Comparison of ENCODE assay signal across 10 cellular contexts in genomic region chr14:35335388-35336092, GRCh38. TPM values are rescaled to one million over a fixed set of nuclear protein-coding genes. Genes with fewer than 3 reads are reported as not detected.
DNase-seq lines count a peak whose midpoint lies in the region; ATAC-seq and TF ChIP-seq lines count a peak whose summit lies in the region.
"Had no signal": no experiment of that assay in that cellular context is flagged by ENCODE, and none has a peak within 500 bp of the region (broad histone marks: within the 10 kb centered on the region; RNA-seq: fewer than 3 reads in every experiment).

No MANE protein-coding gene starts in this region.

- H3K36me3 Mint-ChIP-seq in endothelial cell (ENCODE audit: low read depth, unreplicated experiment) = no peaks in the 10 kb centered on the region

- ATAC-seq in Right ventricle myocardium inferior = no peak
- no peak for ATAC-seq in GM19328 (IDR thresholded peaks at IDR 0.05; ENCODE audit: unreplicated experiment)
- ATAC-seq in HG02759 (IDR thresholded peaks at IDR 0.05; ENCODE audit: unreplicated experiment) = no peak
- ATAC-seq in GM19397 (IDR thresholded peaks at IDR 0.05; ENCODE audit: unreplicated experiment) = no peak

- no peaks in the 10 kb centered on the region for H3K27me3 Mint-ChIP-seq in endothelial cell (ENCODE audit: unreplicated experiment)

- TF ChIP-seq CTCF in cardiac muscle cell (IDR thresholded peaks at IDR 0.05; ENCODE audit: low read depth, low read length) (no peak), endothelial cell (IDR thresholded peaks at IDR 0.05; ENCODE audit: unreplicated experiment) (no peak)

- H3K27ac ChIP-seq in cardiac muscle cell (peak overlapping the region; percentile 61), mucosa of rectum (ENCODE audit: low read depth in 2 of 2, low read length in 2 of 2) (peak overlapping the region; percentile 90 to 95)

- H3K4me3 ChIP-seq in cardiac muscle cell (no peak overlapping the region), mucosa of rectum (ENCODE audit: low read length in 2 of 2) (peak overlapping the region; percentile 33 to 65)
- H3K4me3 ChIP-seq: BLaER1 had no signal

- peaks cover 35% of the 10 kb centered on the region for H3K4me1 Mint-ChIP-seq in endothelial cell (ENCODE audit: unreplicated experiment)

- intact Hi-C loops in Right ventricle myocardium inferior (cut with DNase I) = loop anchor here (1.0 kb wide), 1 partner anchor 69 kb away; the partner anchor contains the start of gene NFKBIA

- peak overlapping the region; percentile 54 to 79 for H3K9ac ChIP-seq in mucosa of rectum (ENCODE audit: low read depth in 1 of 2, low read length in 2 of 2)
- H3K9ac ChIP-seq: BLaER1 had no signal

- peak overlapping the region; percentile 61 for H3K27ac Mint-ChIP-seq in endothelial cell (ENCODE audit: unreplicated experiment)

- H3K36me3 ChIP-seq in cardiac muscle cell (no peaks in the 10 kb centered on the region), mucosa of rectum (ENCODE audit: control insufficient read depth in 2 of 2, insufficient read depth in 2 of 2, low read length in 2 of 2) (no peaks in the 10 kb centered on the region)
- H3K36me3 ChIP-seq: BLaER1 had no signal

- no peak overlapping the region for H3K4me3 Mint-ChIP-seq in endothelial cell (ENCODE audit: unreplicated experiment)

- no peaks in the 10 kb centered on the region for H3K9me3 ChIP-seq in cardiac muscle cell (ENCODE audit: low read depth)
- no peaks in the 10 kb centered on the region for H3K9me3 ChIP-seq in mucosa of rectum (ENCODE audit: control insufficient read depth in 2 of 2, low read length in 2 of 2)
- H3K9me3 ChIP-seq: BLaER1 had no signal

- peak; percentile 32 to 37 for DNase-seq in cardiac muscle cell (ENCODE audit: low read depth in 1 of 2, low spot score in 1 of 2)
- DNase-seq in Right ventricle myocardium inferior (ENCODE audit: missing footprints) = no peak
- DNase-seq in endothelial cell (ENCODE audit: low spot score) = no peak
- DNase-seq in hypothalamus (lab: John Stamatoyannopoulos, UW) = no peak
- DNase-seq: NCI-H748 treated with DMSO at 0.1 percent for 48 hours had no signal

- peaks cover 26% of the 10 kb centered on the region for H3K4me1 ChIP-seq in cardiac muscle cell (ENCODE audit: low read depth)
- H3K4me1 ChIP-seq in mucosa of rectum (ENCODE audit: control insufficient read depth in 2 of 2, insufficient read depth in 2 of 2, low read length in 2 of 2) = peaks cover 72 to 77% of the 10 kb centered on the region in 2 donors

- H3K27me3 ChIP-seq in cardiac muscle cell (no peaks in the 10 kb centered on the region), mucosa of rectum (ENCODE audit: control insufficient read depth in 2 of 2, insufficient read depth in 2 of 2, low read length in 2 of 2) (no peaks in the 10 kb centered on the region)
- H3K27me3 ChIP-seq: BLaER1 had no signal

- no peaks in the 10 kb centered on the region for H3K9me3 Mint-ChIP-seq in endothelial cell (ENCODE audit: unreplicated experiment)

RNA-seq across cellular contexts. Expression of gene PSMA6, which starts 43.4 kb away (rescaled TPM):
- 143 and 221 TPM in 2 replicates for total RNA-seq in cardiac muscle cell
- 296 and 352 TPM in 2 replicates for polyA plus RNA-seq in cardiac muscle cell
- 195 TPM for total RNA-seq in Right ventricle myocardium inferior
- total RNA-seq in endothelial cell (ENCODE audit: unreplicated experiment) = 160 TPM

Comparison
In these comparisons a context has a peak if more than half of its experiments do, and no peak if none do; other contexts are left out.
1. DNase-seq: peak in cardiac muscle cell (2 of 2); none in Right ventricle myocardium inferior (single experiment), endothelial cell (single experiment) and hypothalamus (0 of 51).